1 cellular context compared by ENCODE assay signal in genomic region chr2:174395284-174395968, GRCh38.
A peak's percentile ranks its signal among the peaks of the same experiment; 100 is the strongest.
TF ChIP-seq lines count a peak whose summit lies in the region.

TSS of gene SCRN3 (plus strand) at chr2:174395730. CDS start at chr2:174398284, 2,554 bp downstream.

TF ChIP-seq in HepG2, 621 proteins besides CTCF, POLR2A, EP300 and RAD21 (continued from another document):
- TF ChIP-seq KIAA2018 (CRISPR knock-in tag; IDR thresholded peaks at IDR 0.05; ENCODE audit: borderline replicate concordance) (no peak; the same call in 1 of the 2 replicates), ZNF446 (CRISPR knock-in tag; IDR thresholded peaks at IDR 0.05) (no peak), ZFX (CRISPR knock-in tag; IDR thresholded peaks at IDR 0.05; ENCODE audit: low read depth) (peak; percentile 95), TFDP2 (CRISPR knock-in tag; IDR thresholded peaks at IDR 0.05) (peak; percentile 64), HMGXB4 (CRISPR knock-in tag; IDR thresholded peaks at IDR 0.05; ENCODE audit: borderline replicate concordance in 1 of 2, low read depth in 1 of 2) (peak in 1 of 2 experiments; percentile 83; a peak in 2 of 4 replicates), HDAC6 (IDR thresholded peaks at IDR 0.05; ENCODE audit: low read depth, low read length) (no peak), ZXDC (CRISPR knock-in tag; IDR thresholded peaks at IDR 0.05) (no peak), TFAP4 (IDR thresholded peaks at IDR 0.05; ENCODE audit: borderline replicate concordance, low read depth) (peak; percentile 93; the same call in 1 of the 2 replicates), RNF219 (CRISPR knock-in tag; IDR thresholded peaks at IDR 0.05) (peak; percentile 5; the same call in 1 of the 2 replicates), ARNTL (CRISPR knock-in tag; IDR thresholded peaks at IDR 0.05) (peak; percentile 70; the same call in 1 of the 2 replicates)
TF ChIP-seq in HepG2: peak in this region for 284.
